ENCODE assay signal across 10 cellular contexts in genomic region chr1:226875641-226876295, GRCh38. TPM values are rescaled to one million over a fixed set of nuclear protein-coding genes. Genes with fewer than 3 reads are reported as not detected.
DNase-seq lines count a peak whose midpoint lies in the region; ATAC-seq and TF ChIP-seq lines count a peak whose summit lies in the region.
"Had no signal": no experiment of that assay in that cellular context is flagged by ENCODE, and none has a peak within 500 bp of the region (broad histone marks: within the 10 kb centered on the region; RNA-seq: fewer than 3 reads in every experiment).

No MANE protein-coding gene starts in this region.

- peaks cover 7% of the 10 kb centered on the region for H3K4me1 Mint-ChIP-seq in Caco-2 (ENCODE audit: low read depth, unreplicated experiment)

- DNase-seq in DMS53 (lab: John Stamatoyannopoulos, UW) (peak; percentile 94), LoVo (ENCODE audit: low spot score) (peak; percentile 29), brain microvascular endothelial cell (peak; percentile 16), lung (ENCODE audit: low spot score) (peak; percentile 64), DMS 273 treated with DMSO at 0.1 percent for 48 hours (lab: John Stamatoyannopoulos, UW) (no peak), Caco-2 (no peak)
- DNase-seq: Kasumi-1 had no signal

- H3K27ac ChIP-seq in brain microvascular endothelial cell (no peak overlapping the region), lung (ENCODE audit: low read depth in 1 of 2, low read length in 1 of 2) (no peak overlapping the region)

- peaks cover 16% of the 10 kb centered on the region for H3K36me3 Mint-ChIP-seq in Caco-2 (ENCODE audit: insufficient read depth, unreplicated experiment)

- H3K9me3 ChIP-seq in lung (ENCODE audit: control insufficient read depth in 2 of 2, insufficient read depth in 1 of 2, low read length in 1 of 2) = peaks cover 0 to 2% of the 10 kb centered on the region in 2 donors
- no peaks in the 10 kb centered on the region for H3K9me3 ChIP-seq in Caco-2

- intact Hi-C loops in Caco-2 (cut with micrococcal nuclease; ENCODE audit: unreplicated experiment) = no loop called here

- CTCF ChIA-PET in Caco-2 (lab: Charles Lee) = no interaction called here

- BruUV-seq in Caco-2 (replicated peaks; lab: Mats Ljungman, UMichigan) = no TSS peak

- ATAC-seq in lung (ENCODE audit: insufficient read depth, low FRiP score) (peak; percentile 39), GM19324 (IDR thresholded peaks at IDR 0.05; ENCODE audit: low FRiP score, unreplicated experiment) (no peak), GM19035 (IDR thresholded peaks at IDR 0.05; ENCODE audit: unreplicated experiment) (no peak)
- ATAC-seq: Panc1 had no signal

- no peak overlapping the region for H3K4me3 Mint-ChIP-seq in Caco-2 (ENCODE audit: unreplicated experiment)

- in situ Hi-C loops in brain microvascular endothelial cell (cut with HindIII; ENCODE audit: low pct_ligation_motif_present, low sequenced_read_pairs) = no loop called here

- H3K4me3 ChIP-seq in brain microvascular endothelial cell (ENCODE audit: low read depth, low read length) (no peak overlapping the region), lung (no peak overlapping the region), Caco-2 (ENCODE audit: low read depth, low read length) (no peak overlapping the region)

- H3K9me3 Mint-ChIP-seq in Caco-2 (ENCODE audit: unreplicated experiment) = no peaks in the 10 kb centered on the region

- WGBS in lung, 2 donors = 49 to 68% methylated on average over 11 of the region's 11 CpGs

- TF ChIP-seq CTCF in brain microvascular endothelial cell (IDR thresholded peaks at IDR 0.05; ENCODE audit: low read depth, low read length, missing control alignments) (no peak), lung (IDR thresholded peaks at IDR 0.05; ENCODE audit: control extremely low read depth, extremely low read depth) (no peak), Caco-2 (IDR thresholded peaks at IDR 0.05; ENCODE audit: insufficient read depth in 1 of 2, low read depth in 1 of 2, low read length in 1 of 2, severe bottlenecking in 1 of 2, unreplicated experiment in 1 of 2) (no peak)

- H3K27me3 Mint-ChIP-seq in Caco-2 (ENCODE audit: insufficient read depth, unreplicated experiment) = no peaks in the 10 kb centered on the region

- H3K36me3 ChIP-seq in brain microvascular endothelial cell (replicated peaks) (no peaks in the 10 kb centered on the region), lung (ENCODE audit: control insufficient read depth in 2 of 2, insufficient read depth in 2 of 2, low read length in 2 of 2) (peaks cover 3 to 19% of the 10 kb centered on the region in 2 donors), Caco-2 (ENCODE audit: control insufficient read depth, insufficient read depth, low read length) (no peaks in the 10 kb centered on the region)

- H3K4me1 ChIP-seq in lung (ENCODE audit: control insufficient read depth in 2 of 2, insufficient read depth in 2 of 2, low read length in 2 of 2) (peaks cover 0 to 18% of the 10 kb centered on the region in 2 donors), Caco-2 (no peaks in the 10 kb centered on the region)

- POLR2A ChIA-PET in Caco-2 (lab: Charles Lee) = no interaction called here

- no peak overlapping the region for H3K27ac Mint-ChIP-seq in Caco-2 (ENCODE audit: unreplicated experiment)

- H3K27me3 ChIP-seq in brain microvascular endothelial cell (replicated peaks) = no peaks in the 10 kb centered on the region
- no peaks in the 10 kb centered on the region for H3K27me3 ChIP-seq in lung (ENCODE audit: control insufficient read depth, insufficient read depth)
- H3K27me3 ChIP-seq in Caco-2 (replicated peaks; ENCODE audit: control insufficient read depth, insufficient read depth, low read length) = no peaks in the 10 kb centered on the region

RNA-seq across cellular contexts. Expression of gene PSEN2, which starts 5.4 kb away (rescaled TPM):
- 10 to 100 TPM; 16.4 to 28.1 TPM for total RNA-seq in lung
- 10 to 100 TPM; 17.8 to 19.6 TPM for polyA plus RNA-seq in lung
- total RNA-seq in Caco-2 (2022) = 34.7 and 37.5 TPM in 2 replicates

Comparison
In these comparisons a context has a peak if more than half of its experiments do, and no peak if none do; other contexts are left out.
1. DNase-seq: peak in DMS53 (single experiment), LoVo (single experiment), brain microvascular endothelial cell (single experiment) and lung (single experiment); none in DMS 273 treated with DMSO at 0.1 percent for 48 hours (single experiment) and Caco-2 (0 of 2).